Comparison of ENCODE assay signal across 18 cellular contexts in genomic region chr2:160132761-160133160, GRCh38.
DNase-seq lines count a peak whose midpoint lies in the region; ATAC-seq and TF ChIP-seq lines count a peak whose summit lies in the region.
"Had no signal": no experiment of that assay in that cellular context is flagged by ENCODE, and none has a peak within 500 bp of the region (broad histone marks: within the 10 kb centered on the region; RNA-seq: fewer than 3 reads in every experiment).

No MANE protein-coding gene starts in this region.

- 78% methylated on average over 3 of the region's 3 CpGs for WGBS in mammary epithelial cell (ENCODE audit: low coverage, missing lambda C conversion rate)
- WGBS in adrenal gland, 4 donors = 85 to 91% (median 88%) methylated on average over 3 of the region's 3 CpGs

- H2AFZ ChIP-seq in mammary epithelial cell (ENCODE audit: low read depth, low read length) = no peak overlapping the region

- peaks cover 46% of the 10 kb centered on the region for H3K79me2 ChIP-seq in mammary epithelial cell (ENCODE audit: insufficient read depth, low read length)

- no peak for TF ChIP-seq CTCF in mammary epithelial cell (conservative IDR thresholded peaks at IDR 0.05 in 1 of 2, IDR thresholded peaks at IDR 0.05 in 1 of 2; ENCODE audit: extremely low read depth in 1 of 2, insufficient read depth in 1 of 2, low read depth in 1 of 2, low read length in 2 of 2)
- no peak for TF ChIP-seq CTCF in MCF 10A (IDR thresholded peaks at IDR 0.05; ENCODE audit: unreplicated experiment)
- TF ChIP-seq CTCF in RWPE2 (IDR thresholded peaks at IDR 0.05; ENCODE audit: poor library complexity, severe bottlenecking) = no peak
- TF ChIP-seq CTCF in foreskin keratinocyte (conservative IDR thresholded peaks at IDR 0.05) = no peak
- no peak for TF ChIP-seq CTCF in adrenal gland (IDR thresholded peaks at IDR 0.05)

- DNase-seq in mammary epithelial cell (peak; percentile 39), MCF 10A (ENCODE audit: unreplicated experiment) (no peak), RWPE2 (ENCODE audit: low spot score) (no peak), foreskin keratinocyte (peak in 1 of 2 donors; percentile 63), adrenal gland (no peak)
- no peak for DNase-seq in activated T-helper 1 cell treated with anti-CD3 and anti-CD28 coated beads, Interleukin-12 subunit alpha, Interleukin-12 subunit beta, Interleukin-2, Interleukin-4 antibody, amounts not matched to agents 30 ng/mL and 10 ng/mL and 1 ng/mL, durations not matched to agents 14 hours and 24 hours and 36 hours (ENCODE audit: low spot score)
- DNase-seq in activated T-cell treated with anti-CD3 and anti-CD28 coated beads, Interleukin-2, amount 50 U/mL, for 4 hours = no peak
- DNase-seq: AML-193; Caco-2; CD4-positive, alpha-beta T cell; GDM1; GOT3; H7; HFFc6 had no signal

- H3K4me3 ChIP-seq in mammary epithelial cell (replicated peaks in 1 of 3; ENCODE audit: insufficient read depth in 1 of 3, low read depth in 2 of 3, low read length in 3 of 3) = no peak overlapping the region
- no peak overlapping the region for H3K4me3 ChIP-seq in RWPE2 (ENCODE audit: severe bottlenecking)
- no peak overlapping the region for H3K4me3 ChIP-seq in adrenal gland
- H3K4me3 ChIP-seq: A549 had no signal

- in situ Hi-C loops in mammary epithelial cell (cut with MboI; ENCODE audit: low sequenced_read_pairs in 2 of 2) = no loop called here

- H3K27ac Mint-ChIP-seq in MCF 10A (ENCODE audit: low read depth, unreplicated experiment) = no peak overlapping the region
- H3K27ac Mint-ChIP-seq in activated T-helper 1 cell treated with anti-CD3 and anti-CD28 coated beads, Interleukin-12 subunit alpha, Interleukin-12 subunit beta, Interleukin-2, Interleukin-4 antibody, amounts not matched to agents 30 ng/mL and 10 ng/mL and 1 ng/mL, durations not matched to agents 14 hours and 24 hours and 36 hours = no peak overlapping the region
- H3K27ac Mint-ChIP-seq: CD4-positive, alpha-beta T cell; HFFc6 had no signal

- no peak overlapping the region for H3K9ac ChIP-seq in mammary epithelial cell (ENCODE audit: insufficient read depth, low read length)

- H3K36me3 Mint-ChIP-seq in MCF 10A (ENCODE audit: insufficient read depth, unreplicated experiment) = no peaks in the 10 kb centered on the region
- H3K36me3 Mint-ChIP-seq in activated T-helper 1 cell treated with anti-CD3 and anti-CD28 coated beads, Interleukin-12 subunit alpha, Interleukin-12 subunit beta, Interleukin-2, Interleukin-4 antibody, amounts not matched to agents 30 ng/mL and 10 ng/mL and 1 ng/mL, durations not matched to agents 14 hours and 24 hours and 36 hours (ENCODE audit: low read depth) = no peaks in the 10 kb centered on the region
- no peaks in the 10 kb centered on the region for H3K36me3 Mint-ChIP-seq in activated T-cell treated with anti-CD3 and anti-CD28 coated beads, Interleukin-2, amount 50 U/mL, for 4 hours (ENCODE audit: insufficient read depth)

- H3K4me1 Mint-ChIP-seq in MCF 10A (ENCODE audit: insufficient read depth, unreplicated experiment) = peaks cover 9% of the 10 kb centered on the region
- H3K4me1 Mint-ChIP-seq in activated T-helper 1 cell treated with anti-CD3 and anti-CD28 coated beads, Interleukin-12 subunit alpha, Interleukin-12 subunit beta, Interleukin-2, Interleukin-4 antibody, amounts not matched to agents 30 ng/mL and 10 ng/mL and 1 ng/mL, durations not matched to agents 14 hours and 24 hours and 36 hours (ENCODE audit: low read depth) = no peaks in the 10 kb centered on the region
- no peaks in the 10 kb centered on the region for H3K4me1 Mint-ChIP-seq in activated T-cell treated with anti-CD3 and anti-CD28 coated beads, Interleukin-2, amount 50 U/mL, for 4 hours (ENCODE audit: low read depth)

- H4K20me1 ChIP-seq in mammary epithelial cell (ENCODE audit: insufficient read depth, low read length) = no peaks in the 10 kb centered on the region

- peaks cover 43% of the 10 kb centered on the region for H3K36me3 ChIP-seq in mammary epithelial cell (ENCODE audit: insufficient read depth, low read length)
- H3K36me3 ChIP-seq in RWPE2 (ENCODE audit: low read depth) = peaks cover 69% of the 10 kb centered on the region
- no peaks in the 10 kb centered on the region for H3K36me3 ChIP-seq in adrenal gland (replicated peaks in 1 of 2)

- TF ChIP-seq POLR2A in adrenal gland (IDR thresholded peaks at IDR 0.05) = no peak

- H3K9me3 ChIP-seq in mammary epithelial cell (replicated peaks; ENCODE audit: insufficient read depth, low read length) (no peaks in the 10 kb centered on the region), RWPE2 (ENCODE audit: severe bottlenecking) (no peaks in the 10 kb centered on the region), adrenal gland (replicated peaks in 1 of 3) (no peaks in the 10 kb centered on the region)
- H3K9me3 ChIP-seq: A549, Caco-2 had no signal

- CTCF ChIA-PET in mammary epithelial cell (lab: Charles Lee; ENCODE audit: low non-redundant PET) (no interaction called here), MCF 10A (lab: Yijun Ruan, JAX) (interaction anchor here (1.1 kb wide), 1 partner anchor 931 kb away, joined by 3 read pairs; no protein-coding TSS in a partner anchor)

- BruUV-seq in mammary epithelial cell (replicated peaks; lab: Mats Ljungman, UMichigan) = no TSS peak
- no TSS peak for BruUV-seq in MCF 10A (replicated peaks; lab: Mats Ljungman, UMichigan)

- H3K4me1 ChIP-seq in mammary epithelial cell (ENCODE audit: insufficient read depth, low read length) (no peaks in the 10 kb centered on the region), RWPE2 (ENCODE audit: insufficient read depth, poor library complexity, severe bottlenecking) (no peaks in the 10 kb centered on the region), foreskin keratinocyte (peaks cover 11% of the 10 kb centered on the region), adrenal gland (replicated peaks in 1 of 2) (no peaks in the 10 kb centered on the region)
- H3K4me1 ChIP-seq: A549, Caco-2 had no signal

- no peak overlapping the region for H3K4me2 ChIP-seq in mammary epithelial cell (ENCODE audit: insufficient read depth, low read depth, low read length)
- H3K4me2 ChIP-seq: A549 had no signal

- no peaks in the 10 kb centered on the region for H3K27me3 Mint-ChIP-seq in MCF 10A (ENCODE audit: insufficient read depth, unreplicated experiment)
- no peaks in the 10 kb centered on the region for H3K27me3 Mint-ChIP-seq in activated T-helper 1 cell treated with anti-CD3 and anti-CD28 coated beads, Interleukin-12 subunit alpha, Interleukin-12 subunit beta, Interleukin-2, Interleukin-4 antibody, amounts not matched to agents 30 ng/mL and 10 ng/mL and 1 ng/mL, durations not matched to agents 14 hours and 24 hours and 36 hours (ENCODE audit: insufficient read depth)
- peaks cover 16% of the 10 kb centered on the region for H3K27me3 Mint-ChIP-seq in activated T-cell treated with anti-CD3 and anti-CD28 coated beads, Interleukin-2, amount 50 U/mL, for 4 hours (ENCODE audit: low read depth)

- POLR2A ChIA-PET in MCF 10A (lab: Yijun Ruan, JAX) = interaction anchor here (0.9 kb wide), 1 partner anchor 9 kb away, joined by 3 read pairs; no protein-coding TSS in a partner anchor

- ATAC-seq in RWPE2 (ENCODE audit: low read depth) (peak; percentile 57; the same call in 2 of the 3 replicates), foreskin keratinocyte (peak; percentile 79)
- no peak for ATAC-seq in activated T-cell treated with anti-CD3 and anti-CD28 coated beads, Interleukin-2, amount 50 U/mL, for 4 hours
- ATAC-seq: A549, HCT116 had no signal

- dilution Hi-C loops in mammary epithelial cell (cut with HindIII; ENCODE audit: low sequenced_read_pairs) = no loop called here

- no peak overlapping the region for H3K4me3 Mint-ChIP-seq in MCF 10A (ENCODE audit: unreplicated experiment)
- H3K4me3 Mint-ChIP-seq in activated T-helper 1 cell treated with anti-CD3 and anti-CD28 coated beads, Interleukin-12 subunit alpha, Interleukin-12 subunit beta, Interleukin-2, Interleukin-4 antibody, amounts not matched to agents 30 ng/mL and 10 ng/mL and 1 ng/mL, durations not matched to agents 14 hours and 24 hours and 36 hours = no peak overlapping the region
- H3K4me3 Mint-ChIP-seq in activated T-cell treated with anti-CD3 and anti-CD28 coated beads, Interleukin-2, amount 50 U/mL, for 4 hours = no peak overlapping the region
- H3K4me3 Mint-ChIP-seq: CD4-positive, alpha-beta T cell; HFFc6 had no signal

- intact Hi-C loops in mammary epithelial cell (cut with micrococcal nuclease) (no loop called here), MCF 10A (cut with micrococcal nuclease) (no loop called here), adrenal gland (cut with DNase I) (no loop called here)
- intact Hi-C loops in activated T-helper 1 cell treated with anti-CD3 and anti-CD28 coated beads, Interleukin-12 subunit alpha, Interleukin-12 subunit beta, Interleukin-2, Interleukin-4 antibody, amounts not matched to agents 30 ng/mL and 10 ng/mL and 1 ng/mL, durations not matched to agents 14 hours and 24 hours and 36 hours (cut with micrococcal nuclease) = no loop called here

- H3K27me3 ChIP-seq in mammary epithelial cell (ENCODE audit: insufficient read depth, low read length) = no peaks in the 10 kb centered on the region
- H3K27me3 ChIP-seq in RWPE2 (ENCODE audit: insufficient read depth, poor library complexity, severe bottlenecking) = no peaks in the 10 kb centered on the region
- H3K27me3 ChIP-seq in foreskin keratinocyte = no peaks in the 10 kb centered on the region
- no peaks in the 10 kb centered on the region for H3K27me3 ChIP-seq in adrenal gland

- H3K27ac ChIP-seq in mammary epithelial cell (ENCODE audit: insufficient read depth, low read depth, low read length) (peak overlapping the region; percentile 3), RWPE2 (ENCODE audit: poor library complexity, severe bottlenecking) (no peak overlapping the region), foreskin keratinocyte (no peak overlapping the region), adrenal gland (no peak overlapping the region)
- H3K27ac ChIP-seq: 22Rv1, A549, C4-2B had no signal

- H3K9me3 Mint-ChIP-seq in MCF 10A (ENCODE audit: unreplicated experiment) = peaks cover 7% of the 10 kb centered on the region
- H3K9me3 Mint-ChIP-seq in activated T-helper 1 cell treated with anti-CD3 and anti-CD28 coated beads, Interleukin-12 subunit alpha, Interleukin-12 subunit beta, Interleukin-2, Interleukin-4 antibody, amounts not matched to agents 30 ng/mL and 10 ng/mL and 1 ng/mL, durations not matched to agents 14 hours and 24 hours and 36 hours = no peaks in the 10 kb centered on the region
- no peaks in the 10 kb centered on the region for H3K9me3 Mint-ChIP-seq in activated T-cell treated with anti-CD3 and anti-CD28 coated beads, Interleukin-2, amount 50 U/mL, for 4 hours
- H3K9me3 Mint-ChIP-seq: CD4-positive, alpha-beta T cell; HFFc6 had no signal

Comparison
In these comparisons a context has a peak if more than half of its experiments do, and no peak if none do; other contexts are left out.
1. ATAC-seq: peak in RWPE2 (single experiment) and foreskin keratinocyte (single experiment); none in activated T-cell treated with anti-CD3 and anti-CD28 coated beads, Interleukin-2, amount 50 U/mL, for 4 hours (0 of 2).